Comparison of ENCODE assay signal across 8 cellular contexts in genomic region chr4:52234539-52235174, GRCh38.
A peak's percentile ranks its signal among the peaks of the same experiment; 100 is the strongest.
DNase-seq lines count a peak whose midpoint lies in the region; ATAC-seq and TF ChIP-seq lines count a peak whose summit lies in the region.

No MANE protein-coding gene starts in this region.

- intact Hi-C loops in natural killer cell (cut with micrococcal nuclease): no loop called here

- no peak for ATAC-seq in GM21825 (IDR thresholded peaks at IDR 0.05; ENCODE audit: unreplicated experiment)
- ATAC-seq in natural killer cell: no peak

- no peaks in the 10 kb centered on the region for H3K4me1 Mint-ChIP-seq in natural killer cell

- H3K9me3 Mint-ChIP-seq in natural killer cell: peaks cover 6 to 14% of the 10 kb centered on the region in 2 donors

- DNase-seq in EH (ENCODE audit: low read depth) (peak; percentile 40), NCI-H2171 treated with DMSO at 0.1 percent for 48 hours (lab: John Stamatoyannopoulos, UW) (peak; percentile 64), choroid plexus epithelial cell (ENCODE audit: low read depth) (peak; percentile 65), medulla oblongata (ENCODE audit: extremely low spot score) (peak; percentile 64), nucleus accumbens (lab: John Stamatoyannopoulos, UW) (no peak), natural killer cell (no peak)
- DNase-seq in activated CD4-positive, CD25-positive, alpha-beta regulatory T cell (lab: John Stamatoyannopoulos, UW): no peak

- no peaks in the 10 kb centered on the region for H3K36me3 Mint-ChIP-seq in natural killer cell

- H3K27ac Mint-ChIP-seq in natural killer cell: no peak overlapping the region

- H3K4me3 Mint-ChIP-seq in natural killer cell: no peak overlapping the region

- no peaks in the 10 kb centered on the region for H3K27me3 Mint-ChIP-seq in natural killer cell (ENCODE audit: low read depth in 2 of 2)

- TF ChIP-seq CTCF in choroid plexus epithelial cell (conservative IDR thresholded peaks at IDR 0.05; ENCODE audit: low read depth, low read length) (peak; percentile 59), natural killer cell (IDR thresholded peaks at IDR 0.05) (no peak)

- no peak overlapping the region for H3K4me3 ChIP-seq in choroid plexus epithelial cell (ENCODE audit: low read depth, low read length)

Comparison
In these comparisons a context has a peak if more than half of its experiments do, and no peak if none do; other contexts are left out.
1. DNase-seq: peak in EH (single experiment), NCI-H2171 treated with DMSO at 0.1 percent for 48 hours (single experiment), choroid plexus epithelial cell (single experiment) and medulla oblongata (single experiment); none in activated CD4-positive, CD25-positive, alpha-beta regulatory T cell (0 of 4), nucleus accumbens (0 of 56) and natural killer cell (single experiment).